ENCODE assay signal across 8 cellular contexts in genomic region chr16:779561-779960, GRCh38. TPM values are rescaled to one million over a fixed set of nuclear protein-coding genes. Genes with fewer than 3 reads are reported as not detected.
"Had no signal": no experiment of that assay in that cellular context is flagged by ENCODE, and none has a peak within 500 bp of the region (broad histone marks: within the 10 kb centered on the region; RNA-seq: fewer than 3 reads in every experiment).

No MANE protein-coding gene starts in this region.

- H3K27ac ChIP-seq: HL-60, KMS-11 had no signal

- H3K4me3 ChIP-seq: K562 had no signal

- DNase-seq: IMR-90, KBM-7, KG1 had no signal

- H3K9ac ChIP-seq: KMS-11 had no signal

- H3K4me2 ChIP-seq: KMS-11 had no signal

RNA-seq across cellular contexts. Expression of gene MSLN, which starts 19.0 kb away (rescaled TPM):
- polyA plus RNA-seq: IgD-negative memory B cell, K562 had no signal

RNA-seq across cellular contexts. Expression of gene GNG13, which starts 21.0 kb away (rescaled TPM):
- polyA plus RNA-seq: HepG2, IgD-negative memory B cell, IMR-90, K562 had no signal
